Comparison of ENCODE assay signal across 10 cellular contexts in genomic region chr14:91395998-91396660, GRCh38. TPM values are rescaled to one million over a fixed set of nuclear protein-coding genes. Genes with fewer than 3 reads are reported as not detected.
A peak's percentile ranks its signal among the peaks of the same experiment; 100 is the strongest.
DNase-seq lines count a peak whose midpoint lies in the region; ATAC-seq and TF ChIP-seq lines count a peak whose summit lies in the region.
"Had no signal": no experiment of that assay in that cellular context is flagged by ENCODE, and none has a peak within 500 bp of the region (broad histone marks: within the 10 kb centered on the region; RNA-seq: fewer than 3 reads in every experiment).

No MANE protein-coding gene starts in this region.

- no peak for TF ChIP-seq POLR2A in erythroblast (IDR thresholded peaks at IDR 0.05; ENCODE audit: low read length)

- ATAC-seq in activated T-cell treated with anti-CD3 and anti-CD28 coated beads, Interleukin-2, amount 50 U/mL, for 72 hours (replicated peaks in 1 of 2), result no peak
- ATAC-seq in T-helper 17 cell, result no peak

- H3K9me3 ChIP-seq in T-helper 17 cell (ENCODE audit: control insufficient read depth, low read length, poor library complexity, severe bottlenecking) (no peaks in the 10 kb centered on the region), left ventricle myocardium inferior (replicated peaks) (no peaks in the 10 kb centered on the region)

- peaks cover 7 to 17% of the 10 kb centered on the region in 2 donors for H3K36me3 Mint-ChIP-seq in activated T-cell treated with anti-CD3 and anti-CD28 coated beads, Interleukin-2, amount 50 U/mL, for 72 hours (ENCODE audit: insufficient read depth in 2 of 2)
- H3K36me3 Mint-ChIP-seq in T-helper 17 cell (ENCODE audit: low read depth) (peaks cover 4% of the 10 kb centered on the region), type B pancreatic cell (no peaks in the 10 kb centered on the region)

- H3K4me1 Mint-ChIP-seq in activated T-cell treated with anti-CD3 and anti-CD28 coated beads, Interleukin-2, amount 50 U/mL, for 72 hours (ENCODE audit: low read depth), result peaks cover 97% of the 10 kb centered on the region
- H3K4me1 Mint-ChIP-seq in T-helper 17 cell (peaks cover 77% of the 10 kb centered on the region), type B pancreatic cell (ENCODE audit: unreplicated experiment) (peaks cover 63% of the 10 kb centered on the region)

- no peaks in the 10 kb centered on the region for H3K9me3 Mint-ChIP-seq in activated T-cell treated with anti-CD3 and anti-CD28 coated beads, Interleukin-2, amount 50 U/mL, for 72 hours
- H3K9me3 Mint-ChIP-seq in type B pancreatic cell, result no peaks in the 10 kb centered on the region

- peaks cover 99% of the 10 kb centered on the region for H3K27me3 ChIP-seq in left ventricle myocardium inferior (ENCODE audit: low read depth)

- H3K36me3 ChIP-seq in left ventricle myocardium inferior, result no peaks in the 10 kb centered on the region

- H3K4me3 Mint-ChIP-seq in activated T-cell treated with anti-CD3 and anti-CD28 coated beads, Interleukin-2, amount 50 U/mL, for 72 hours, result peak overlapping the region; percentile 87 to 99
- H3K4me3 Mint-ChIP-seq in T-helper 17 cell (peak overlapping the region; percentile 98), type B pancreatic cell (peak overlapping the region; percentile 73)

- H3K27ac ChIP-seq in left ventricle myocardium inferior (replicated peaks), result no peak overlapping the region

- TF ChIP-seq CTCF in type B pancreatic cell (conservative IDR thresholded peaks at IDR 0.05) (no peak), left ventricle myocardium inferior (IDR thresholded peaks at IDR 0.05; ENCODE audit: borderline replicate concordance) (no peak)

- H3K27me3 Mint-ChIP-seq in activated T-cell treated with anti-CD3 and anti-CD28 coated beads, Interleukin-2, amount 50 U/mL, for 72 hours (ENCODE audit: low read depth), result no peaks in the 10 kb centered on the region
- no peaks in the 10 kb centered on the region for H3K27me3 Mint-ChIP-seq in T-helper 17 cell
- H3K27me3 Mint-ChIP-seq in type B pancreatic cell, result no peaks in the 10 kb centered on the region

- intact Hi-C loops in left ventricle myocardium inferior (cut with micrococcal nuclease), result no loop called here

- no peak overlapping the region for H3K4me3 ChIP-seq in left ventricle myocardium inferior

- peak overlapping the region; percentile 87 for H3K27ac Mint-ChIP-seq in activated T-cell treated with anti-CD3 and anti-CD28 coated beads, Interleukin-2, amount 50 U/mL, for 72 hours
- H3K27ac Mint-ChIP-seq in T-helper 17 cell (peak overlapping the region; percentile 99), type B pancreatic cell (peak overlapping the region; percentile 91)

- DNase-seq in activated T-cell treated with anti-CD3 and anti-CD28 coated beads, Interleukin-2, amount 50 U/mL, for 72 hours, result no peak
- DNase-seq in activated T-cell treated with anti-CD3 and anti-CD28 coated beads, Interleukin-2, amount 50 U/mL, for 1 hour, result no peak
- no peak for DNase-seq in T-helper 17 cell
- peak; percentile 14 for DNase-seq in fibroblast of peridontal ligament (ENCODE audit: extremely low read depth)
- no peak for DNase-seq in type B pancreatic cell (ENCODE audit: extremely low spot score, unreplicated experiment)
- DNase-seq in left ventricle myocardium inferior, result no peak
- no peak for DNase-seq in NCI-H1436 treated with DMSO at 0.1 percent for 48 hours (lab: John Stamatoyannopoulos, UW)
- DNase-seq in erythroblast (lab: John Stamatoyannopoulos, UW), result no peak
- DNase-seq: activated CD4-positive, alpha-beta T cell treated with anti-CD3 and anti-CD28 coated beads for 4 hours; C1 segment of cervical spinal cord had no signal

- peaks cover 43% of the 10 kb centered on the region for H3K4me1 ChIP-seq in left ventricle myocardium inferior

RNA-seq across cellular contexts. Expression of gene CCDC88C, which starts 21.5 kb away (rescaled TPM):
- 100 to 1,000 TPM; 103 to 111 TPM for total RNA-seq in activated T-cell treated with anti-CD3 and anti-CD28 coated beads, Interleukin-2, amount 50 U/mL, for 72 hours
- total RNA-seq in T-helper 17 cell, result 100 to 1,000 TPM; 333 to 339 TPM
- 24.4 and 39.3 TPM in 2 replicates for total RNA-seq in type B pancreatic cell (ENCODE audit: low replicate concordance)
- total RNA-seq in left ventricle myocardium inferior, result 2.8 TPM
